10 cellular contexts compared by ENCODE assay signal in the genomic region with DNA sequence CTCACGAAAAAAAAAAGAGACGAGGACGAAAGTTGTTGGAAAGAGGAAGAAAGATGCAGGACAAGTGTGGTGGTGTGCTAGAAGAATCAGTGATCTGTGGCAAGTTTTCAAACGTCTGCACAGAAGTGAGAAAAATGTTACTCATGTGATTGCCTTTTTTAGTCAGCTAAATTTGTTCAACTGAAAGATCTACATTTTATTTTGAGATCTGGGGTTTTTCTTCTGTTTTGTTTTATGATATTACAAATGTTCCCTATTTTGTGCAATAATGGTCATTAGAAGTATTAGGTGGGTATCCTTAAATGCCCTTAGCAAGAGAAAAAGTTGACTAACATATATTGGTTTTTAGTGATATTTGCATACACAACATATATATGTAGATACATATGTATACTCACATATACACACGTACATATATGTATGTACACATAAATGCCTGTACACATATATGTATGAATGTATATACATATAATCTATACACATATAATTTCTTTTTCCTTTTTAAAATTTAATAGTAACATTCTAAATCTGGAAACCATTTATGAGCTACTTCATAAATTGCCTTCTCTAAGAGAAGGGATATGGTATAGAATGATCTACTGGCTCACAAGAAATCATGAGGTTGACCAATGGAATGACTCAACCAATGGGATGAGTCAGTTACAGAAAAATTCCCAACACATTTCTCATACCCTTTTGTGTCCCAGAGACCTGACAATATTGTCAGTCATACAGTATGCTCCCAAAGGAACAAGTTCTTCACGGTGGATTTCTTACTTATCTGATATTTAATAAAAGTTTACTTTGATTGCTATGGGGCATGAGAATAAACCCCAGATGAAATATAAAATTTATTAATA. TPM values are rescaled to one million over a fixed set of nuclear protein-coding genes. Genes with fewer than 3 reads are reported as not detected.
DNase-seq lines count a peak whose midpoint lies in the region; ATAC-seq and TF ChIP-seq lines count a peak whose summit lies in the region.
"Had no signal": no experiment of that assay in that cellular context is flagged by ENCODE, and none has a peak within 500 bp of the region (broad histone marks: within the 10 kb centered on the region; RNA-seq: fewer than 3 reads in every experiment).

No MANE protein-coding gene starts in this region.

- intact Hi-C loops in mammary epithelial cell (cut with micrococcal nuclease) (loop anchor here (2.0 to 5.0 kb wide), 2 partner anchors 21 to 68 kb away; no protein-coding TSS in a partner anchor), left colon (cut with DNase I, micrococcal nuclease) (no loop called here)

- no peaks in the 10 kb centered on the region for H3K36me3 Mint-ChIP-seq in activated T-cell treated with anti-CD3 and anti-CD28 coated beads, Interleukin-2, amount 50 U/mL, for 72 hours (ENCODE audit: insufficient read depth in 2 of 2)

- H3K27ac Mint-ChIP-seq in activated T-cell treated with anti-CD3 and anti-CD28 coated beads, Interleukin-2, amount 50 U/mL, for 72 hours = no peak overlapping the region
- H3K27ac Mint-ChIP-seq: dendritic cell treated with granulocyte-macrophage colony-stimulating factor and Interleukin-4, amounts not matched to agents 40 ng/mL and 50 ng/mL, for 4 days had no signal

- H3K27me3 ChIP-seq in mammary epithelial cell (ENCODE audit: insufficient read depth, low read length) = no peaks in the 10 kb centered on the region

- no peak overlapping the region for H3K9ac ChIP-seq in mammary epithelial cell (ENCODE audit: insufficient read depth, low read length)

- no peaks in the 10 kb centered on the region for H4K20me1 ChIP-seq in mammary epithelial cell (ENCODE audit: insufficient read depth, low read length)

- H2AFZ ChIP-seq in mammary epithelial cell (ENCODE audit: low read depth, low read length) = no peak overlapping the region
- H2AFZ ChIP-seq: PC-9 had no signal

- H3K4me2 ChIP-seq in mammary epithelial cell (ENCODE audit: insufficient read depth, low read depth, low read length) = no peak overlapping the region
- H3K4me2 ChIP-seq: PC-9 had no signal

- no peaks in the 10 kb centered on the region for H3K27me3 Mint-ChIP-seq in activated T-cell treated with anti-CD3 and anti-CD28 coated beads, Interleukin-2, amount 50 U/mL, for 72 hours (ENCODE audit: low read depth)
- H3K27me3 Mint-ChIP-seq: dendritic cell treated with granulocyte-macrophage colony-stimulating factor and Interleukin-4, amounts not matched to agents 40 ng/mL and 50 ng/mL, for 4 days had no signal

- H3K79me2 ChIP-seq in mammary epithelial cell (ENCODE audit: insufficient read depth, low read length) = no peaks in the 10 kb centered on the region

- no peak for TF ChIP-seq CTCF in AG09309 (IDR thresholded peaks at IDR 0.05; ENCODE audit: control insufficient read depth, insufficient read depth, low read depth, low read length, missing control alignments)
- no peak for TF ChIP-seq CTCF in mammary epithelial cell (conservative IDR thresholded peaks at IDR 0.05 in 1 of 2, IDR thresholded peaks at IDR 0.05 in 1 of 2; ENCODE audit: extremely low read depth in 1 of 2, insufficient read depth in 1 of 2, low read depth in 1 of 2, low read length in 2 of 2)

- DNase-seq in AG09309 (ENCODE audit: low read depth) = peak; percentile 20
- DNase-seq in mammary epithelial cell = peak; percentile 84
- no peak for DNase-seq in activated T-cell treated with anti-CD3 and anti-CD28 coated beads, Interleukin-2, amount 50 U/mL, for 72 hours
- no peak for DNase-seq in NCI-H748 (lab: John Stamatoyannopoulos, UW; ENCODE audit: unreplicated experiment)
- DNase-seq in left colon = no peak
- DNase-seq in activated CD4-positive, alpha-beta T cell treated with anti-CD3 and anti-CD28 coated beads, Interleukin-2, amount 50 U/mL, for 1 hour = no peak

- ATAC-seq in GM21367 (IDR thresholded peaks at IDR 0.05; ENCODE audit: unreplicated experiment) = peak; percentile 93
- ATAC-seq in HG03442 (IDR thresholded peaks at IDR 0.05; ENCODE audit: unreplicated experiment) = peak; percentile 90
- no peak for ATAC-seq in activated T-cell treated with anti-CD3 and anti-CD28 coated beads, Interleukin-2, amount 50 U/mL, for 72 hours (replicated peaks in 1 of 2)
- ATAC-seq in left colon = no peak

- H3K4me3 ChIP-seq in AG09309 (ENCODE audit: control insufficient read depth, low read depth, low read length) = no peak overlapping the region
- H3K4me3 ChIP-seq in mammary epithelial cell (replicated peaks in 1 of 3; ENCODE audit: insufficient read depth in 1 of 3, low read depth in 2 of 3, low read length in 3 of 3) = no peak overlapping the region
- H3K4me3 ChIP-seq: PC-9 had no signal

- WGBS in mammary epithelial cell (ENCODE audit: low coverage, missing lambda C conversion rate) = 67% methylated on average over 5 of the region's 6 CpGs

- dilution Hi-C loops in mammary epithelial cell (cut with HindIII; ENCODE audit: low sequenced_read_pairs) = no loop called here

- H3K4me1 ChIP-seq in mammary epithelial cell (ENCODE audit: insufficient read depth, low read length) = no peaks in the 10 kb centered on the region

- H3K9me3 Mint-ChIP-seq in activated T-cell treated with anti-CD3 and anti-CD28 coated beads, Interleukin-2, amount 50 U/mL, for 72 hours = no peaks in the 10 kb centered on the region
- H3K9me3 Mint-ChIP-seq: dendritic cell treated with granulocyte-macrophage colony-stimulating factor and Interleukin-4, amounts not matched to agents 40 ng/mL and 50 ng/mL, for 4 days had no signal

- no peak overlapping the region for H3K27ac ChIP-seq in mammary epithelial cell (ENCODE audit: insufficient read depth, low read depth, low read length)
- H3K27ac ChIP-seq: PC-9 had no signal

- H3K9me3 ChIP-seq in mammary epithelial cell (replicated peaks; ENCODE audit: insufficient read depth, low read length) = peaks cover 11% of the 10 kb centered on the region

- in situ Hi-C loops in mammary epithelial cell (cut with MboI; ENCODE audit: low sequenced_read_pairs in 2 of 2) = no loop called here

- no peaks in the 10 kb centered on the region for H3K36me3 ChIP-seq in mammary epithelial cell (ENCODE audit: insufficient read depth, low read length)

- CTCF ChIA-PET in mammary epithelial cell (lab: Charles Lee; ENCODE audit: low non-redundant PET) = no interaction called here

- no TSS peak for BruUV-seq in mammary epithelial cell (replicated peaks; lab: Mats Ljungman, UMichigan)

- no peak overlapping the region for H3K4me3 Mint-ChIP-seq in activated T-cell treated with anti-CD3 and anti-CD28 coated beads, Interleukin-2, amount 50 U/mL, for 72 hours
- H3K4me3 Mint-ChIP-seq: dendritic cell treated with granulocyte-macrophage colony-stimulating factor and Interleukin-4, amounts not matched to agents 40 ng/mL and 50 ng/mL, for 4 days had no signal

- no peaks in the 10 kb centered on the region for H3K4me1 Mint-ChIP-seq in activated T-cell treated with anti-CD3 and anti-CD28 coated beads, Interleukin-2, amount 50 U/mL, for 72 hours (ENCODE audit: low read depth)

RNA-seq across cellular contexts. Expression of gene SLC39A12, which starts 38.4 kb away (rescaled TPM):
- total RNA-seq in mammary epithelial cell (not detected), left colon (under 1 TPM in 1 of 2 donors, not detected in 1; 0.08 TPM)
- polyA plus RNA-seq in mammary epithelial cell = not detected
- polyA minus RNA-seq in mammary epithelial cell = not detected
- not detected for total RNA-seq in activated T-cell treated with anti-CD3 and anti-CD28 coated beads, Interleukin-2, amount 50 U/mL, for 72 hours
- total RNA-seq: PC-9 had no signal

Comparison
In these comparisons a context has a peak if more than half of its experiments do, and no peak if none do; other contexts are left out.
1. DNase-seq: peak in AG09309 (single experiment) and mammary epithelial cell (single experiment); none in activated T-cell treated with anti-CD3 and anti-CD28 coated beads, Interleukin-2, amount 50 U/mL, for 72 hours (0 of 2), NCI-H748 (single experiment), left colon (0 of 2) and activated CD4-positive, alpha-beta T cell treated with anti-CD3 and anti-CD28 coated beads, Interleukin-2, amount 50 U/mL, for 1 hour (single experiment).
2. ATAC-seq: peak in GM21367 (single experiment) and HG03442 (single experiment); none in activated T-cell treated with anti-CD3 and anti-CD28 coated beads, Interleukin-2, amount 50 U/mL, for 72 hours (0 of 2) and left colon (single experiment).